Comparison of ENCODE assay signal across 13 cellular contexts in the genomic region with DNA sequence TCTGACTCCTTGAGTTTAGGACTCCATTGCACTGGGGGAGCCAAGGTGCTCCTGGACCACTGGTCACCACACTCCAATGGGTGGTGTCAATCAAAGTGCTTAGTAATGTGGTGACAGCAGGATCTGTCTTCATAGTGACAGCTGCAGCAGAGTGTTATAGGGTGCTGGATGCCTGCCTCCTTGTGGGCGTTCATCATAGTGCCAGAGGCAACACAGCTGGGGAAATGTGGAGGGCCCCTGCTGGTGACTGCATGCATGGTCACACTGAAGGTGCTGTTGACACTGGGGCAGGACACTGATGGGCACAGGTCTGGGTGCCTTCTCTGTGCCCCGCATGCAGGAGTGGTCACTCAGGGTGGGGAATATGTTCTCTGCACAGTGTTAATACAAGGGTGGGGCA.
DNase-seq lines count a peak whose midpoint lies in the region; TF ChIP-seq lines count a peak whose summit lies in the region.
"Had no signal": no experiment of that assay in that cellular context is flagged by ENCODE, and none has a peak within 500 bp of the region (broad histone marks: within the 10 kb centered on the region; RNA-seq: fewer than 3 reads in every experiment).

No MANE protein-coding gene starts in this region.

- H3K4me2 ChIP-seq in KMS-11, result no peak overlapping the region

- WGBS in endodermal cell (ENCODE audit: insufficient coverage in 1 of 2, insufficient read length in 1 of 2), 2 experiments, result 67 to 82% methylated on average over 1 to 2 of the region's 2 CpGs

- CTCF ChIA-PET in activated naive CD4-positive, alpha-beta T cell treated with anti-CD3 and anti-CD28 coated beads, Interleukin-2, amount 10 ng/mL, durations not matched to agents 7 days and 5 days (lab: Charles Lee), result no interaction called here

- H3K9me3 ChIP-seq in endodermal cell (ENCODE audit: control insufficient read depth, low read length), result no peaks in the 10 kb centered on the region
- H3K9me3 ChIP-seq: tibial nerve had no signal

- no peak overlapping the region for H3K27ac Mint-ChIP-seq in endodermal cell
- H3K27ac Mint-ChIP-seq in activated naive CD4-positive, alpha-beta T cell treated with anti-CD3 and anti-CD28 coated beads, Interleukin-2, amount 10 ng/mL, durations not matched to agents 7 days and 5 days, result no peak overlapping the region
- H3K27ac Mint-ChIP-seq: activated CD4-positive, alpha-beta memory T cell treated with anti-CD3 and anti-CD28 coated beads for 36 hours had no signal

- TF ChIP-seq CTCF in KMS-11 (conservative IDR thresholded peaks at IDR 0.05; ENCODE audit: low read depth, low read length) (0 out of 2 replicates have a peak, but pooled peaks have one; percentile 26), endodermal cell (conservative IDR thresholded peaks at IDR 0.05) (peak; percentile 94), retinal pigment epithelial cell (conservative IDR thresholded peaks at IDR 0.05; ENCODE audit: low read depth, low read length) (peak; percentile 39)

- H3K4me3 Mint-ChIP-seq in endodermal cell, result no peak overlapping the region
- no peak overlapping the region for H3K4me3 Mint-ChIP-seq in activated naive CD4-positive, alpha-beta T cell treated with anti-CD3 and anti-CD28 coated beads, Interleukin-2, amount 10 ng/mL, durations not matched to agents 7 days and 5 days
- H3K4me3 Mint-ChIP-seq: activated CD4-positive, alpha-beta memory T cell treated with anti-CD3 and anti-CD28 coated beads for 36 hours had no signal

- H3K4me1 ChIP-seq in KMS-11 (ENCODE audit: low read depth, poor library complexity, severe bottlenecking) (no peaks in the 10 kb centered on the region), endodermal cell (ENCODE audit: control insufficient read depth, insufficient read depth, low read length) (no peaks in the 10 kb centered on the region)
- H3K4me1 ChIP-seq: tibial nerve had no signal

- H3K27ac ChIP-seq in KMS-11 (no peak overlapping the region), endodermal cell (ENCODE audit: low read depth, low read length) (no peak overlapping the region)
- H3K27ac ChIP-seq: cardiac muscle cell, tibial nerve had no signal

- no peaks in the 10 kb centered on the region for H3K27me3 Mint-ChIP-seq in endodermal cell (ENCODE audit: insufficient read depth)
- no peaks in the 10 kb centered on the region for H3K27me3 Mint-ChIP-seq in activated naive CD4-positive, alpha-beta T cell treated with anti-CD3 and anti-CD28 coated beads, Interleukin-2, amount 10 ng/mL, durations not matched to agents 7 days and 5 days
- H3K27me3 Mint-ChIP-seq: activated CD4-positive, alpha-beta memory T cell treated with anti-CD3 and anti-CD28 coated beads for 36 hours had no signal

- H4K20me1 ChIP-seq in KMS-11 (ENCODE audit: insufficient read depth), result no peaks in the 10 kb centered on the region

- H3K9me3 Mint-ChIP-seq in endodermal cell, result no peaks in the 10 kb centered on the region
- H3K9me3 Mint-ChIP-seq in activated naive CD4-positive, alpha-beta T cell treated with anti-CD3 and anti-CD28 coated beads, Interleukin-2, amount 10 ng/mL, durations not matched to agents 7 days and 5 days, result peaks cover 14% of the 10 kb centered on the region

- H3K4me3 ChIP-seq in KMS-11 (IDR thresholded peaks at IDR 0.05; ENCODE audit: insufficient read depth, low read depth, low read length) (no peak overlapping the region), endodermal cell (ENCODE audit: low read length) (no peak overlapping the region), retinal pigment epithelial cell (ENCODE audit: low read length) (no peak overlapping the region)
- H3K4me3 ChIP-seq: cardiac muscle cell, tibial nerve had no signal

- H3K36me3 ChIP-seq in KMS-11 (ENCODE audit: insufficient read depth) (no peaks in the 10 kb centered on the region), endodermal cell (ENCODE audit: control insufficient read depth, insufficient read depth, low read length) (no peaks in the 10 kb centered on the region)
- H3K36me3 ChIP-seq: cardiac muscle cell, tibial nerve had no signal

- H3K27me3 ChIP-seq in KMS-11 (ENCODE audit: insufficient read depth, low read depth), result no peaks in the 10 kb centered on the region
- H3K27me3 ChIP-seq in endodermal cell (ENCODE audit: control insufficient read depth, insufficient read depth, low read length, poor library complexity, severe bottlenecking), result no peaks in the 10 kb centered on the region
- H3K27me3 ChIP-seq: cardiac muscle cell, tibial nerve had no signal

- no peak overlapping the region for H2AFZ ChIP-seq in KMS-11 (ENCODE audit: low read depth)

- DNase-seq in DMS53 (lab: John Stamatoyannopoulos, UW) (peak; percentile 39), DMS53 treated with DMSO at 0.1 percent for 48 hours (lab: John Stamatoyannopoulos, UW; ENCODE audit: unreplicated experiment) (no peak), endodermal cell (peak; percentile 88), retinal pigment epithelial cell (ENCODE audit: low read depth) (no peak), NCI-H526 (lab: John Stamatoyannopoulos, UW) (no peak), SIG-M5 (lab: John Stamatoyannopoulos, UW) (no peak)
- DNase-seq in activated naive CD4-positive, alpha-beta T cell treated with anti-CD3 and anti-CD28 coated beads, Interleukin-2, amount 10 ng/mL, durations not matched to agents 7 days and 5 days, result no peak
- DNase-seq: activated CD4-positive, alpha-beta memory T cell treated with anti-CD3 and anti-CD28 coated beads for 36 hours; activated gamma-delta T cell treated with Interleukin-2 at 50 U/mL for 16 hours; NCI-H1417 treated with DMSO at 0.1 percent for 48 hours had no signal

- no peak overlapping the region for H3K9ac ChIP-seq in KMS-11
- H3K9ac ChIP-seq in endodermal cell (ENCODE audit: extremely low read depth, low read length, poor library complexity, severe bottlenecking), result no peak overlapping the region

- no peaks in the 10 kb centered on the region for H3K36me3 Mint-ChIP-seq in endodermal cell (ENCODE audit: low read depth)
- no peaks in the 10 kb centered on the region for H3K36me3 Mint-ChIP-seq in activated naive CD4-positive, alpha-beta T cell treated with anti-CD3 and anti-CD28 coated beads, Interleukin-2, amount 10 ng/mL, durations not matched to agents 7 days and 5 days
- H3K36me3 Mint-ChIP-seq: activated CD4-positive, alpha-beta memory T cell treated with anti-CD3 and anti-CD28 coated beads for 36 hours had no signal

- H3K4me1 Mint-ChIP-seq in endodermal cell, result no peaks in the 10 kb centered on the region
- H3K4me1 Mint-ChIP-seq in activated naive CD4-positive, alpha-beta T cell treated with anti-CD3 and anti-CD28 coated beads, Interleukin-2, amount 10 ng/mL, durations not matched to agents 7 days and 5 days, result no peaks in the 10 kb centered on the region

- H3K79me2 ChIP-seq in KMS-11 (ENCODE audit: insufficient read depth, low read depth), result no peaks in the 10 kb centered on the region

Comparison
In these comparisons a context has a peak if more than half of its experiments do, and no peak if none do; other contexts are left out.
1. DNase-seq: peak in DMS53 (single experiment) and endodermal cell (single experiment); none in DMS53 treated with DMSO at 0.1 percent for 48 hours (single experiment), retinal pigment epithelial cell (single experiment), activated naive CD4-positive, alpha-beta T cell treated with anti-CD3 and anti-CD28 coated beads, Interleukin-2, amount 10 ng/mL, durations not matched to agents 7 days and 5 days (single experiment), NCI-H526 (0 of 2) and SIG-M5 (single experiment).
2. CTCF ChIP-seq: peak in every context shown above with its lines; median percentile 94 in endodermal cell; 39 in retinal pigment epithelial cell; 26 in KMS-11.